17 cellular contexts compared by ENCODE assay signal in the genomic region with DNA sequence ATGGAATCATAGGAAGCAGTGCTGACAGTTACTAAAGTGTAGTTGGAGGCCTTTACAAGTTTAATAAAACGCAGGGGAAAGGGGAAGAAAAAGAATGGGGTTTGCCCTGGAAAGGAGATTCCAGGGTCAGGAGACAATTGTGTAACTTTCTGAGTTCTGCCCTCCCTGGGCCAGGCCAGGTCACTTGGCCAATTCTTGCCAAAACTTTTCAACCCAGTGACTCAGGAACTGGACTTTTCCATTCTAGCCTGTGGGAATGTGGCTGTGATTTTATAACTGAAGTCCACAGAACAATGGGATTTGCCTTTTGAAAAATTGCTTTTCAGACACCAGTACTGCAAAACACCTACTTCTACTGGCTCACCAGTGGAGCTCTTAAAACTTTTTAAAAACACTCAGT.
A peak's percentile ranks its signal among the peaks of the same experiment; 100 is the strongest.
DNase-seq lines count a peak whose midpoint lies in the region; ATAC-seq, FAIRE-seq and TF ChIP-seq lines count a peak whose summit lies in the region.
"Had no signal": no experiment of that assay in that cellular context is flagged by ENCODE, and none has a peak within 500 bp of the region (broad histone marks: within the 10 kb centered on the region; RNA-seq: fewer than 3 reads in every experiment).

No MANE protein-coding gene starts in this region.

- no peak for FAIRE-seq in frontal cortex (lab: Jason Lieb, UNC)

- POLR2A ChIA-PET in PC-9 (lab: Charles Lee; ENCODE audit: unreplicated experiment) = no interaction called here

- WGBS in lung, 2 donors = 47 to 50% methylated on average over 1 of the region's 1 CpG

- H4K20me1 ChIP-seq in PC-9 (ENCODE audit: insufficient read depth) = no peaks in the 10 kb centered on the region

- H3K79me2 ChIP-seq in PC-9 (ENCODE audit: low read depth) = no peaks in the 10 kb centered on the region

- H3K4me3 ChIP-seq in PC-9 (no peak overlapping the region), fibroblast of pulmonary artery (replicated peaks; ENCODE audit: low read depth, low read length) (no peak overlapping the region), lung (no peak overlapping the region), vagina (no peak overlapping the region)
- H3K4me3 ChIP-seq: breast epithelium, stomach had no signal

- CTCF ChIA-PET in PC-9 (lab: Charles Lee) = no interaction called here

- no peaks in the 10 kb centered on the region for H3K9me3 ChIP-seq in PC-9 (ENCODE audit: insufficient read depth, low read depth)
- peaks cover 0 to 1% of the 10 kb centered on the region in 2 donors for H3K9me3 ChIP-seq in lung (ENCODE audit: control insufficient read depth in 2 of 2, insufficient read depth in 1 of 2, low read length in 1 of 2)
- no peaks in the 10 kb centered on the region for H3K9me3 ChIP-seq in vagina
- H3K9me3 ChIP-seq: breast epithelium, stomach had no signal

- no peaks in the 10 kb centered on the region for H3K9me2 ChIP-seq in PC-9 (ENCODE audit: insufficient read depth)

- no peak overlapping the region for H2AFZ ChIP-seq in PC-9

- ATAC-seq in lung (ENCODE audit: insufficient read depth, low FRiP score) = peak; percentile 41
- ATAC-seq in GM21717 (IDR thresholded peaks at IDR 0.05; ENCODE audit: unreplicated experiment) = no peak

- peaks cover 38% of the 10 kb centered on the region for H3F3A ChIP-seq in PC-9 (ENCODE audit: insufficient read depth, low read depth)

- H3K27ac ChIP-seq in PC-9 = peak overlapping the region; percentile 18
- H3K27ac ChIP-seq in lung (ENCODE audit: low read depth in 1 of 2, low read length in 1 of 2) = no peak overlapping the region
- H3K27ac ChIP-seq in vagina = peak overlapping the region; percentile 55
- H3K27ac ChIP-seq: breast epithelium, epithelial cell of prostate, stomach had no signal

- TF ChIP-seq POLR2A in vagina (IDR thresholded peaks at IDR 0.05) = no peak

- DNase-seq in PC-9 (peak; percentile 21 to 64), fibroblast of pulmonary artery (ENCODE audit: low read depth) (peak; percentile 82), lung (ENCODE audit: low spot score) (no peak), vagina (ENCODE audit: extremely low spot score in 2 of 2) (no peak), frontal cortex (ENCODE audit: low spot score in 2 of 2) (no peak)
- no peak for DNase-seq in activated T-cell treated with anti-CD3 and anti-CD28 coated beads, Interleukin-2, amount 50 U/mL, for 48 hours
- DNase-seq: activated CD4-positive, alpha-beta T cell treated with anti-CD3 and anti-CD28 coated beads, Interleukin-2, amount 50 U/mL, for 4 hours; COR-L47; naive B cell; NCI-H1092 treated with DMSO at 0.1 percent for 48 hours; NCI-H2227 treated with DMSO at 0.1 percent for 48 hours; RPMI8226; stomach; T1000 had no signal

- BruUV-seq in PC-9 (replicated peaks; lab: Mats Ljungman, UMichigan) = no TSS peak

- TF ChIP-seq CTCF in PC-9 (conservative IDR thresholded peaks at IDR 0.05) = no peak
- TF ChIP-seq CTCF in fibroblast of pulmonary artery (IDR thresholded peaks at IDR 0.05; ENCODE audit: low read length, missing control alignments) = no peak
- TF ChIP-seq CTCF in lung (IDR thresholded peaks at IDR 0.05; ENCODE audit: control extremely low read depth, extremely low read depth) = no peak
- no peak for TF ChIP-seq CTCF in vagina (IDR thresholded peaks at IDR 0.05)

- H3K4me1 ChIP-seq in PC-9 (replicated peaks; ENCODE audit: insufficient read depth) = peaks cover 59% of the 10 kb centered on the region
- peaks cover 0 to 4% of the 10 kb centered on the region in 2 donors for H3K4me1 ChIP-seq in lung (ENCODE audit: control insufficient read depth in 2 of 2, insufficient read depth in 2 of 2, low read length in 2 of 2)
- peaks cover 59% of the 10 kb centered on the region for H3K4me1 ChIP-seq in vagina
- H3K4me1 ChIP-seq: breast epithelium had no signal

- intact Hi-C loops in PC-9 (cut with micrococcal nuclease; ENCODE audit: unreplicated experiment) (loop anchor here (10.0 kb wide), 1 partner anchor 78 kb away; no protein-coding TSS in a partner anchor), vagina (cut with DNase I) (no loop called here)

- no peaks in the 10 kb centered on the region for H3K27me3 ChIP-seq in PC-9 (ENCODE audit: insufficient read depth, low read depth)
- H3K27me3 ChIP-seq in lung (ENCODE audit: control insufficient read depth, insufficient read depth) = no peaks in the 10 kb centered on the region
- H3K27me3 ChIP-seq in vagina = no peaks in the 10 kb centered on the region
- H3K27me3 ChIP-seq: breast epithelium had no signal

- no peak overlapping the region for H3K4me2 ChIP-seq in PC-9

- H3K36me3 ChIP-seq in PC-9 (ENCODE audit: low read depth) (no peaks in the 10 kb centered on the region), lung (ENCODE audit: control insufficient read depth in 2 of 2, insufficient read depth in 2 of 2, low read length in 2 of 2) (no peaks in the 10 kb centered on the region), vagina (no peaks in the 10 kb centered on the region)
- H3K36me3 ChIP-seq: breast epithelium, stomach had no signal

Comparison
In these comparisons a context has a peak if more than half of its experiments do, and no peak if none do; other contexts are left out.
1. DNase-seq: peak in PC-9 (2 of 2) and fibroblast of pulmonary artery (single experiment); none in lung (single experiment), vagina (0 of 2), frontal cortex (0 of 2) and activated T-cell treated with anti-CD3 and anti-CD28 coated beads, Interleukin-2, amount 50 U/mL, for 48 hours (0 of 2).
2. H3K27ac ChIP-seq: peak in PC-9 (single experiment) and vagina (single experiment); none in lung (0 of 2).